ENCODE assay signal across 8 cellular contexts in genomic region chr1:27284425-27285287, GRCh38. TPM values are rescaled to one million over a fixed set of nuclear protein-coding genes. Genes with fewer than 3 reads are reported as not detected.
DNase-seq lines count a peak whose midpoint lies in the region; ATAC-seq and TF ChIP-seq lines count a peak whose summit lies in the region.

No MANE protein-coding gene starts in this region.

- H3K9me3 ChIP-seq in neural progenitor cell (ENCODE audit: low read depth) (no peaks in the 10 kb centered on the region), stomach (no peaks in the 10 kb centered on the region)

- TF ChIP-seq EP300 in stomach (IDR thresholded peaks at IDR 0.05): no peak

- H3K4me3 ChIP-seq in LNCaP clone FGC (ENCODE audit: low read depth, low read length) (no peak overlapping the region), fibroblast of the aortic adventitia (ENCODE audit: low read depth, low read length) (no peak overlapping the region), neural progenitor cell (no peak overlapping the region), stomach (no peak overlapping the region)

- TF ChIP-seq POLR2A in stomach (IDR thresholded peaks at IDR 0.05): no peak

- H3K36me3 Mint-ChIP-seq in neural progenitor cell: peaks cover 17% of the 10 kb centered on the region

- no peak overlapping the region for H3K9ac ChIP-seq in neural progenitor cell

- 49 to 52% (median 50%) methylated on average over 11 of the region's 11 CpGs for WGBS in stomach, 5 donors

- no peaks in the 10 kb centered on the region for H4K20me1 ChIP-seq in neural progenitor cell (ENCODE audit: low read depth)

- no peak overlapping the region for H3K4me3 Mint-ChIP-seq in neural progenitor cell

- no peaks in the 10 kb centered on the region for H3K79me2 ChIP-seq in neural progenitor cell (ENCODE audit: low read depth)

- H3K9me3 Mint-ChIP-seq in neural progenitor cell: no peaks in the 10 kb centered on the region

- H3K36me3 ChIP-seq in neural progenitor cell (no peaks in the 10 kb centered on the region), stomach (peaks cover 12 to 67% (median 55%) of the 10 kb centered on the region in 4 donors)

- H3K27me3 ChIP-seq in neural progenitor cell (no peaks in the 10 kb centered on the region), stomach (no peaks in the 10 kb centered on the region)

- H3K27ac ChIP-seq in neural progenitor cell (no peak overlapping the region), stomach (no peak overlapping the region)

- peak; percentile 93 for DNase-seq in DMS153 treated with DMSO at 0.1 percent for 48 hours (lab: John Stamatoyannopoulos, UW; ENCODE audit: unreplicated experiment)
- peak; percentile 27 for DNase-seq in LNCaP clone FGC (ENCODE audit: low read depth)
- DNase-seq in RPMI7951 (ENCODE audit: low read depth): peak; percentile 69
- DNase-seq in activated T-cell treated with anti-CD3 and anti-CD28 coated beads, Interleukin-2, amount 50 U/mL, for 48 hours: peak; percentile 87 to 91
- DNase-seq in fibroblast of the aortic adventitia (ENCODE audit: low read depth): peak; percentile 82
- DNase-seq in neural progenitor cell (ENCODE audit: low spot score): peak; percentile 92
- DNase-seq in stomach: peak; percentile 91

- no peak for ATAC-seq in GM19395 (IDR thresholded peaks at IDR 0.05; ENCODE audit: unreplicated experiment)

- peaks cover 4% of the 10 kb centered on the region for H3K27me3 Mint-ChIP-seq in neural progenitor cell (ENCODE audit: insufficient read depth, low read depth)

- H3K27ac Mint-ChIP-seq in neural progenitor cell: no peak overlapping the region

- peak; percentile 86 for TF ChIP-seq CTCF in LNCaP clone FGC (IDR thresholded peaks at IDR 0.05; ENCODE audit: control insufficient read depth, extremely low read depth, insufficient read depth)
- TF ChIP-seq CTCF in fibroblast of the aortic adventitia (IDR thresholded peaks at IDR 0.05; ENCODE audit: insufficient read depth, low read length): peak; percentile 78
- peak; percentile 89 for TF ChIP-seq CTCF in neural progenitor cell (IDR thresholded peaks at IDR 0.05)
- TF ChIP-seq CTCF in stomach (IDR thresholded peaks at IDR 0.05): peak in 5 of 7 experiments; percentile 77 to 86 (median 79)

- intact Hi-C loops in stomach (cut with DNase I; ENCODE audit: low total_unique reads): loop anchor here (5.0 kb wide), 1 partner anchor 182 kb away; no protein-coding TSS in a partner anchor

- H3K4me1 ChIP-seq in neural progenitor cell (peaks cover 11% of the 10 kb centered on the region), stomach (no peaks in the 10 kb centered on the region)

- peaks cover 9% of the 10 kb centered on the region for H3K4me1 Mint-ChIP-seq in neural progenitor cell

- H3K4me2 ChIP-seq in neural progenitor cell: no peak overlapping the region

- peaks cover 14% of the 10 kb centered on the region for H3F3A ChIP-seq in neural progenitor cell (ENCODE audit: low read depth)

- H2AFZ ChIP-seq in neural progenitor cell (replicated peaks): no peak overlapping the region

RNA-seq across cellular contexts. Expression of gene TMEM222, which starts 37.3 kb away (rescaled TPM):
- total RNA-seq in RPMI7951 (2014; rRNA removed; shearing (Covaris generic)): 47.4 and 47.8 TPM in 2 replicates
- total RNA-seq in fibroblast of the aortic adventitia (ENCODE audit: low replicate concordance) (19.0 and 31.4 TPM in 2 replicates), neural progenitor cell (ENCODE audit: low replicate concordance) (7.4 and 28.7 TPM in 2 replicates), stomach (10 to 100 TPM in 3 of 5 donors, 1 to 10 TPM in 2; 1.8 to 18.8 (median 16.5) TPM)
- polyA plus RNA-seq in stomach: 10 to 100 TPM; 28.5 to 39.9 (median 38.6) TPM

RNA-seq across cellular contexts. Expression of gene WDTC1, which starts 50.2 kb away (rescaled TPM):
- 14.5 and 14.9 TPM in 2 replicates for total RNA-seq in RPMI7951 (2014; rRNA removed; shearing (Covaris generic))
- total RNA-seq in fibroblast of the aortic adventitia (ENCODE audit: low replicate concordance): 11.0 and 24.7 TPM in 2 replicates
- 17.8 and 34.6 TPM in 2 replicates for total RNA-seq in neural progenitor cell (ENCODE audit: low replicate concordance)
- total RNA-seq in stomach: 10 to 100 TPM; 17.7 to 51.9 (median 35.3) TPM
- 10 to 100 TPM in 2 of 3 donors, 1 to 10 TPM in 1; 7.8 to 21.4 (median 20.0) TPM for polyA plus RNA-seq in stomach

RNA-seq across cellular contexts. Expression of gene SYTL1, which starts 57.2 kb away (rescaled TPM):
- 0.12 TPM in 1 of 2 replicates, not detected in the other for total RNA-seq in RPMI7951 (2014; rRNA removed; shearing (Covaris generic))
- total RNA-seq in fibroblast of the aortic adventitia (ENCODE audit: low replicate concordance) (0.09 TPM in 1 of 2 replicates, not detected in the other), neural progenitor cell (ENCODE audit: low replicate concordance) (5.7 and 7.9 TPM in 2 replicates), stomach (10 to 100 TPM; 15.6 to 65.1 (median 23.2) TPM)
- 100 to 1,000 TPM in 2 of 3 donors, 10 to 100 TPM in 1; 78.5 to 222 (median 137) TPM for polyA plus RNA-seq in stomach

Comparison
In these comparisons a context has a peak if more than half of its experiments do, and no peak if none do; other contexts are left out.
1. DNase-seq: peak in every context shown above with its lines; median percentile 93 in DMS153 treated with DMSO at 0.1 percent for 48 hours; 92 in neural progenitor cell; 91 in stomach; 89 in activated T-cell treated with anti-CD3 and anti-CD28 coated beads, Interleukin-2, amount 50 U/mL, for 48 hours; 82 in fibroblast of the aortic adventitia; 69 in RPMI7951; 27 in LNCaP clone FGC.